15 cellular contexts compared by ENCODE assay signal in the genomic region with DNA sequence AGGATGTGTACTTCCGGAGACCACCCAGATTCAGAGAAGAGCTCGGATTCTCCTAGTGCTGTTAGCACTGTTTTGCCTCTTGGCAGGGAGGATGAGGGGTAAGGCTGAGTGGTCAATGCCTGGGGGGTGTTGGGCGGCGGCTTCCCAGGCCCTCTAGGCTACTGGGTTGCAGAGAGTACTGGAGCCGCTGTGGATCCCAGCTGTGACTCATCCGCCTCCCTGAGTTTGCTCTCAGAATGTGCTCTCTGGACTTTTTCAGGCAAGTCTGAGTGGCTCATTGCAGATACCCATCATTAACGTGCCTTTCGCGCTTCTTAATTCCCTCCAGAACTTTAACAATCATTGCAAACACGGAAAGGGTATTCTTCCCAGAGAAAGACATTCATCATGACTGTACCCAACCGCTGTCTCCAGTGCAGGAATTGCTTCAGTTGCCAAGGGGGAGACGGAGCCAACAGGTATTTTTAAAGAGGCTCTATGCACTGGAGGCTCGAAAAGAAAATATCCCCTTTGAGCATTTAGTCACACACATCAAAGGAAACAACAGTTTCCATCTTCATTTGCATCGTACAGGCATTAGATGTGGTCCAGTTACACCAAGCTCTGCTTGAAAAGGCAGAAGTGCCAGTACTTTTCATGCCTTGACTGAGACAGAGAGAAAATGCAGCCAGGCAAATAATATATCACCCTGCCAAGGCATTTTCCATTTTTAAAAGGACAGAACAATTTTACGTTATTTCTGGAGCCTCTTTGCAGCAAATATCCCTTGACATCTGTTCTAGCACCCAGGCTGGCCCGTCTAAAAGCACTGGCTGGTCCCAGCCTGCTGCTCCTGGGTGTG. TPM values are rescaled to one million over a fixed set of nuclear protein-coding genes. Genes with fewer than 3 reads are reported as not detected.
DNase-seq lines count a peak whose midpoint lies in the region; ATAC-seq and TF ChIP-seq lines count a peak whose summit lies in the region.
"Had no signal": no experiment of that assay in that cellular context is flagged by ENCODE, and none has a peak within 500 bp of the region (broad histone marks: within the 10 kb centered on the region; RNA-seq: fewer than 3 reads in every experiment).

No MANE protein-coding gene starts in this region.

- H3K27ac ChIP-seq in OCI-LY1 (ENCODE audit: low read depth, low read length, poor library complexity, severe bottlenecking) (peak overlapping the region; percentile 96), osteoblast (ENCODE audit: low read depth, low read length) (no peak overlapping the region)
- H3K27ac ChIP-seq: PC-9 had no signal

- ATAC-seq in esophagus mucosa (peak; percentile 61), GM18498 (IDR thresholded peaks at IDR 0.05; ENCODE audit: unreplicated experiment) (no peak), HG03097 (IDR thresholded peaks at IDR 0.05; ENCODE audit: low FRiP score, unreplicated experiment) (no peak), HG02588 (IDR thresholded peaks at IDR 0.05; ENCODE audit: unreplicated experiment) (no peak)

- no peaks in the 10 kb centered on the region for H3K9me3 ChIP-seq in OCI-LY1 (ENCODE audit: low read length)
- no peaks in the 10 kb centered on the region for H3K9me3 ChIP-seq in osteoblast (ENCODE audit: low read depth, low read length)
- H3K9me3 ChIP-seq: Caco-2 had no signal

- H3K4me3 ChIP-seq in OCI-LY1 (ENCODE audit: low read depth, low read length, poor library complexity, severe bottlenecking) (peak overlapping the region; percentile 49), osteoblast (ENCODE audit: insufficient read depth, low read length) (no peak overlapping the region)
- H3K4me3 ChIP-seq: PC-9 had no signal

- no peaks in the 10 kb centered on the region for H3K9me2 ChIP-seq in OCI-LY1 (ENCODE audit: low read depth, low read length)

- H3K36me3 ChIP-seq in OCI-LY1 (ENCODE audit: insufficient read depth, low read length) (no peaks in the 10 kb centered on the region), osteoblast (ENCODE audit: insufficient read depth, low read length) (no peaks in the 10 kb centered on the region)

- H2AFZ ChIP-seq in OCI-LY1 (ENCODE audit: low read length), result no peak overlapping the region
- H2AFZ ChIP-seq in osteoblast (ENCODE audit: low read length), result peak overlapping the region; percentile 70
- H2AFZ ChIP-seq: PC-9 had no signal

- H3K4me1 ChIP-seq in OCI-LY1 (ENCODE audit: insufficient read depth, low read length, severe bottlenecking) (peaks cover 41% of the 10 kb centered on the region), osteoblast (ENCODE audit: insufficient read depth, low read length) (peaks cover 7% of the 10 kb centered on the region)
- H3K4me1 ChIP-seq: Caco-2 had no signal

- DNase-seq in EH (ENCODE audit: low read depth) (peak; percentile 89), osteoblast (ENCODE audit: insufficient read length, low spot score, missing footprints) (peak; percentile 89), SKM-1 (lab: John Stamatoyannopoulos, UW; ENCODE audit: unreplicated experiment) (no peak)
- DNase-seq: activated CD4-positive, alpha-beta T cell treated with anti-CD3 and anti-CD28 coated beads, Interleukin-2, amount 50 U/mL, for 48 hours; amygdala; hypothalamus; Kasumi-1; occipital lobe had no signal

- H3K79me2 ChIP-seq in OCI-LY1 (ENCODE audit: insufficient read depth, low read length) (no peaks in the 10 kb centered on the region), osteoblast (ENCODE audit: insufficient read depth, low read length) (no peaks in the 10 kb centered on the region)

- peak overlapping the region; percentile 76 for H3K9ac ChIP-seq in OCI-LY1 (ENCODE audit: low read length)

- H4K20me1 ChIP-seq in OCI-LY1 (ENCODE audit: insufficient read depth, low read length), result no peaks in the 10 kb centered on the region
- no peaks in the 10 kb centered on the region for H4K20me1 ChIP-seq in osteoblast (ENCODE audit: insufficient read depth, low read length)

- H3K4me2 ChIP-seq in OCI-LY1 (ENCODE audit: low read length) (peak overlapping the region; percentile 68), osteoblast (ENCODE audit: insufficient read depth, low read length) (peak overlapping the region; percentile 72)
- H3K4me2 ChIP-seq: PC-9 had no signal

- H3F3A ChIP-seq in OCI-LY1 (ENCODE audit: insufficient read depth, low read length), result peaks cover 6% of the 10 kb centered on the region; the same call in 1 of the 2 replicates

- TF ChIP-seq CTCF in OCI-LY1 (IDR thresholded peaks at IDR 0.05; ENCODE audit: low read length) (no peak), osteoblast (IDR thresholded peaks at IDR 0.05; ENCODE audit: extremely low read depth, low read depth, low read length) (no peak)

- no peaks in the 10 kb centered on the region for H3K27me3 ChIP-seq in OCI-LY1 (ENCODE audit: insufficient read depth, low read length)
- no peaks in the 10 kb centered on the region for H3K27me3 ChIP-seq in osteoblast (ENCODE audit: insufficient read depth, low read length)

RNA-seq across cellular contexts. Expression of a gene that starts 14.3 kb away (rescaled TPM):
- total RNA-seq in esophagus mucosa (34.4 TPM), osteoblast (38.0 and 47.4 TPM in 2 replicates)
